In the genomic region with DNA sequence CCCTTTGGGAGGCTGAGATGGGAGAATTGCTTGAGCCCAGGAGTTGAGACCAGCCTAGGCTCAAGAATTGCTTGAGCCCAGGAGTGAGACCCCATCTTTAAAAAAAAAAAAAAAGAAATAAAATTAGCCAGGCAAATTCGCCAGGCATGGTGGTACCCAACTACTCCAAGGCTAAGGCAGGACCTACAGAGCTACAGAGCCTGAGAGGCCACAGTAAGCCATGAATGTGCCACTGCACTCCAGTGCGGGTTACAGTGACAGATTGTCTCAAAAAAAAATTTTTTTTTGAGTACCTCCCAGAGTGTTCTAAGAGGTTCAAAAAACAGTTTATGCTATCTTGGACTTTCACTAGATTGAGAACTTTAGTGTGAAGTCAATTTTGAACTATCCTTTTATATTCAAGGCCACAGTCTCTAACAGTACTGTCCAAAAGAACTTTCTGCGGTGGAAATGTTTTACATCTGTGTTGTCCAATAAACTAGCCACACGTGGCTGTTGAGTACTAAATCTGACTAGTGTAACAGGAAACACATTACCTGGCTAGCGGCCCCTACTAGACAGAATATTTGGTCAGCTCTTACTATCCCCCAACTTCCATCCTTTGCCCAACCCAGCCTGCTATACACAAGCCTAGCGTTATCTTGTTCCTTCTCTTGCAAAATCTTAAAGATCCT, we compare ENCODE assay signal across 1 cellular context.
TF ChIP-seq lines count a peak whose summit lies in the region.

No MANE protein-coding gene starts in this region.

TF ChIP-seq in K562, 482 proteins besides CTCF, POLR2A, EP300 and RAD21:
- TF ChIP-seq, protein P1, sequence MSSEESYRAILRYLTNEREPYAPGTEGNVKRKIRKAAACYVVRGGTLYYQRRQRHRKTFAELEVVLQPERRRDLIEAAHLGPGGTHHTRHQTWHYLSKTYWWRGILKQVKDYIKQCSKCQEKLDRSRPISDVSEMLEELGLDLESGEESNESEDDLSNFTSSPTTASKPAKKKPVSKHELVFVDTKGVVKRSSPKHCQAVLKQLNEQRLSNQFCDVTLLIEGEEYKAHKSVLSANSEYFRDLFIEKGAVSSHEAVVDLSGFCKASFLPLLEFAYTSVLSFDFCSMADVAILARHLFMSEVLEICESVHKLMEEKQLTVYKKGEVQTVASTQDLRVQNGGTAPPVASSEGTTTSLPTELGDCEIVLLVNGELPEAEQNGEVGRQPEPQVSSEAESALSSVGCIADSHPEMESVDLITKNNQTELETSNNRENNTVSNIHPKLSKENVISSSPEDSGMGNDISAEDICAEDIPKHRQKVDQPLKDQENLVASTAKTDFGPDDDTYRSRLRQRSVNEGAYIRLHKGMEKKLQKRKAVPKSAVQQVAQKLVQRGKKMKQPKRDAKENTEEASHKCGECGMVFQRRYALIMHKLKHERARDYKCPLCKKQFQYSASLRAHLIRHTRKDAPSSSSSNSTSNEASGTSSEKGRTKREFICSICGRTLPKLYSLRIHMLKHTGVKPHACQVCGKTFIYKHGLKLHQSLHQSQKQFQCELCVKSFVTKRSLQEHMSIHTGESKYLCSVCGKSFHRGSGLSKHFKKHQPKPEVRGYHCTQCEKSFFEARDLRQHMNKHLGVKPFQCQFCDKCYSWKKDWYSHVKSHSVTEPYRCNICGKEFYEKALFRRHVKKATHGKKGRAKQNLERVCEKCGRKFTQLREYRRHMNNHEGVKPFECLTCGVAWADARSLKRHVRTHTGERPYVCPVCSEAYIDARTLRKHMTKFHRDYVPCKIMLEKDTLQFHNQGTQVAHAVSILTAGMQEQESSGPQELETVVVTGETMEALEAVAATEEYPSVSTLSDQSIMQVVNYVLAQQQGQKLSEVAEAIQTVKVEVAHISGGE (CRISPR knock-in tag; IDR thresholded peaks at IDR 0.05): no peak
- TF ChIP-seq ILF3 (IDR thresholded peaks at IDR 0.05; ENCODE audit: borderline replicate concordance): peak; percentile 60; the same call in 1 of the 2 replicates
- TF ChIP-seq, protein P2, sequence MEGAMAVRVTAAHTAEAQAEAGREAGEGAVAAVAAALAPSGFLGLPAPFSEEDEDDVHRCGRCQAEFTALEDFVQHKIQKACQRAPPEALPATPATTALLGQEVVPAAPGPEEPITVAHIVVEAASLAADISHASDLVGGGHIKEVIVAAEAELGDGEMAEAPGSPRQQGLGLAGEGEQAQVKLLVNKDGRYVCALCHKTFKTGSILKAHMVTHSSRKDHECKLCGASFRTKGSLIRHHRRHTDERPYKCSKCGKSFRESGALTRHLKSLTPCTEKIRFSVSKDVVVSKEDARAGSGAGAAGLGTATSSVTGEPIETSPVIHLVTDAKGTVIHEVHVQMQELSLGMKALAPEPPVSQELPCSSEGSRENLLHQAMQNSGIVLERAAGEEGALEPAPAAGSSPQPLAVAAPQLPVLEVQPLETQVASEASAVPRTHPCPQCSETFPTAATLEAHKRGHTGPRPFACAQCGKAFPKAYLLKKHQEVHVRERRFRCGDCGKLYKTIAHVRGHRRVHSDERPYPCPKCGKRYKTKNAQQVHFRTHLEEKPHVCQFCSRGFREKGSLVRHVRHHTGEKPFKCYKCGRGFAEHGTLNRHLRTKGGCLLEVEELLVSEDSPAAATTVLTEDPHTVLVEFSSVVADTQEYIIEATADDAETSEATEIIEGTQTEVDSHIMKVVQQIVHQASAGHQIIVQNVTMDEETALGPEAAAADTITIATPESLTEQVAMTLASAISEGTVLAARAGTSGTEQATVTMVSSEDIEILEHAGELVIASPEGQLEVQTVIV (CRISPR knock-in tag; IDR thresholded peaks at IDR 0.05; ENCODE audit: borderline replicate concordance): no peak
- TF ChIP-seq ZNF384 (IDR thresholded peaks at IDR 0.05; ENCODE audit: low read depth, low read length): no peak
- no peak for TF ChIP-seq TAF7 (tag; IDR thresholded peaks at IDR 0.05)
- TF ChIP-seq JUN (IDR thresholded peaks at IDR 0.05; ENCODE audit: borderline replicate concordance, low read depth, low read length): no peak
- no peak for TF ChIP-seq JUN (CRISPR knock-in tag; IDR thresholded peaks at IDR 0.05; ENCODE audit: borderline replicate concordance)
- TF ChIP-seq GATAD2B (IDR thresholded peaks at IDR 0.05; ENCODE audit: borderline replicate concordance): no peak
- TF ChIP-seq, protein P3, sequence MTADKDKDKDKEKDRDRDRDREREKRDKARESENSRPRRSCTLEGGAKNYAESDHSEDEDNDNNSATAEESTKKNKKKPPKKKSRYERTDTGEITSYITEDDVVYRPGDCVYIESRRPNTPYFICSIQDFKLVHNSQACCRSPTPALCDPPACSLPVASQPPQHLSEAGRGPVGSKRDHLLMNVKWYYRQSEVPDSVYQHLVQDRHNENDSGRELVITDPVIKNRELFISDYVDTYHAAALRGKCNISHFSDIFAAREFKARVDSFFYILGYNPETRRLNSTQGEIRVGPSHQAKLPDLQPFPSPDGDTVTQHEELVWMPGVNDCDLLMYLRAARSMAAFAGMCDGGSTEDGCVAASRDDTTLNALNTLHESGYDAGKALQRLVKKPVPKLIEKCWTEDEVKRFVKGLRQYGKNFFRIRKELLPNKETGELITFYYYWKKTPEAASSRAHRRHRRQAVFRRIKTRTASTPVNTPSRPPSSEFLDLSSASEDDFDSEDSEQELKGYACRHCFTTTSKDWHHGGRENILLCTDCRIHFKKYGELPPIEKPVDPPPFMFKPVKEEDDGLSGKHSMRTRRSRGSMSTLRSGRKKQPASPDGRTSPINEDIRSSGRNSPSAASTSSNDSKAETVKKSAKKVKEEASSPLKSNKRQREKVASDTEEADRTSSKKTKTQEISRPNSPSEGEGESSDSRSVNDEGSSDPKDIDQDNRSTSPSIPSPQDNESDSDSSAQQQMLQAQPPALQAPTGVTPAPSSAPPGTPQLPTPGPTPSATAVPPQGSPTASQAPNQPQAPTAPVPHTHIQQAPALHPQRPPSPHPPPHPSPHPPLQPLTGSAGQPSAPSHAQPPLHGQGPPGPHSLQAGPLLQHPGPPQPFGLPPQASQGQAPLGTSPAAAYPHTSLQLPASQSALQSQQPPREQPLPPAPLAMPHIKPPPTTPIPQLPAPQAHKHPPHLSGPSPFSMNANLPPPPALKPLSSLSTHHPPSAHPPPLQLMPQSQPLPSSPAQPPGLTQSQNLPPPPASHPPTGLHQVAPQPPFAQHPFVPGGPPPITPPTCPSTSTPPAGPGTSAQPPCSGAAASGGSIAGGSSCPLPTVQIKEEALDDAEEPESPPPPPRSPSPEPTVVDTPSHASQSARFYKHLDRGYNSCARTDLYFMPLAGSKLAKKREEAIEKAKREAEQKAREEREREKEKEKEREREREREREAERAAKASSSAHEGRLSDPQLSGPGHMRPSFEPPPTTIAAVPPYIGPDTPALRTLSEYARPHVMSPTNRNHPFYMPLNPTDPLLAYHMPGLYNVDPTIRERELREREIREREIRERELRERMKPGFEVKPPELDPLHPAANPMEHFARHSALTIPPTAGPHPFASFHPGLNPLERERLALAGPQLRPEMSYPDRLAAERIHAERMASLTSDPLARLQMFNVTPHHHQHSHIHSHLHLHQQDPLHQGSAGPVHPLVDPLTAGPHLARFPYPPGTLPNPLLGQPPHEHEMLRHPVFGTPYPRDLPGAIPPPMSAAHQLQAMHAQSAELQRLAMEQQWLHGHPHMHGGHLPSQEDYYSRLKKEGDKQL (CRISPR knock-in tag; IDR thresholded peaks at IDR 0.05; ENCODE audit: borderline replicate concordance): no peak
- TF ChIP-seq SMAD4 (CRISPR knock-in tag; conservative IDR thresholded peaks at IDR 0.05): no peak
- 0 out of 2 replicates have a peak, but pooled peaks have one; percentile 29 for TF ChIP-seq SUPT5H (IDR thresholded peaks at IDR 0.05)
- TF ChIP-seq EGR1 (conservative IDR thresholded peaks at IDR 0.05): no peak
- TF ChIP-seq, protein P4, sequence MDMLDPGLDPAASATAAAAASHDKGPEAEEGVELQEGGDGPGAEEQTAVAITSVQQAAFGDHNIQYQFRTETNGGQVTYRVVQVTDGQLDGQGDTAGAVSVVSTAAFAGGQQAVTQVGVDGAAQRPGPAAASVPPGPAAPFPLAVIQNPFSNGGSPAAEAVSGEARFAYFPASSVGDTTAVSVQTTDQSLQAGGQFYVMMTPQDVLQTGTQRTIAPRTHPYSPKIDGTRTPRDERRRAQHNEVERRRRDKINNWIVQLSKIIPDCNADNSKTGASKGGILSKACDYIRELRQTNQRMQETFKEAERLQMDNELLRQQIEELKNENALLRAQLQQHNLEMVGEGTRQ (CRISPR knock-in tag; IDR thresholded peaks at IDR 0.05): no peak
- peak; percentile 30; the same call in 1 of the 2 replicates for TF ChIP-seq POLR2AphosphoS5 (IDR thresholded peaks at IDR 0.05; ENCODE audit: control insufficient read depth, insufficient read depth, low read depth, low read length)
- no peak for TF ChIP-seq PML (IDR thresholded peaks at IDR 0.05; ENCODE audit: low read length)
- no peak for TF ChIP-seq ATF7 (IDR thresholded peaks at IDR 0.05)
- TF ChIP-seq SRF (CRISPR knock-in tag; IDR thresholded peaks at IDR 0.05): no peak
- TF ChIP-seq, protein P5, sequence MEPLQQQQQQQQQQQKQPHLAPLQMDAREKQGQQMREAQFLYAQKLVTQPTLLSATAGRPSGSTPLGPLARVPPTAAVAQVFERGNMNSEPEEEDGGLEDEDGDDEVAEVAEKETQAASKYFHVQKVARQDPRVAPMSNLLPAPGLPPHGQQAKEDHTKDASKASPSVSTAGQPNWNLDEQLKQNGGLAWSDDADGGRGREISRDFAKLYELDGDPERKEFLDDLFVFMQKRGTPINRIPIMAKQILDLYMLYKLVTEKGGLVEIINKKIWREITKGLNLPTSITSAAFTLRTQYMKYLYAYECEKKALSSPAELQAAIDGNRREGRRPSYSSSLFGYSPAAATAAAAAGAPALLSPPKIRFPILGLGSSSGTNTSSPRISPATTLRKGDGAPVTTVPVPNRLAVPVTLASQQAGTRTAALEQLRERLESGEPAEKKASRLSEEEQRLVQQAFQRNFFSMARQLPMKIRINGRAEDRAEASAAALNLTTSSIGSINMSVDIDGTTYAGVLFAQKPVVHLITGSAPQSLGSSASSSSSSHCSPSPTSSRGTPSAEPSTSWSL (CRISPR knock-in tag; IDR thresholded peaks at IDR 0.05; ENCODE audit: borderline replicate concordance): no peak
- TF ChIP-seq NCOR1 (IDR thresholded peaks at IDR 0.05): no peak
